In genomic region chr1:193402977-193403376, GRCh38 we compare ENCODE assay signal across 19 cellular contexts.
DNase-seq lines count a peak whose midpoint lies in the region; ATAC-seq and TF ChIP-seq lines count a peak whose summit lies in the region.
"Had no signal": no experiment of that assay in that cellular context is flagged by ENCODE, and none has a peak within 500 bp of the region (broad histone marks: within the 10 kb centered on the region; RNA-seq: fewer than 3 reads in every experiment).

No MANE protein-coding gene starts in this region.

- DNase-seq in Calu3 (no peak), body of pancreas (no peak), right lobe of liver (no peak), renal cortical epithelial cell (ENCODE audit: low read depth) (peak; percentile 82), lower leg skin (ENCODE audit: low spot score in 2 of 2) (no peak), EL (no peak)
- DNase-seq: CD4-positive, alpha-beta T cell; DMS 273 treated with DMSO at 0.1 percent for 48 hours; DND-41; KBM-7; NCI-H1105 treated with DMSO at 0.1 percent for 48 hours; NCI-H2029; NCI-H446; NCI-H524 treated with DMSO at 0.1 percent for 48 hours; NCI-H774; PC-3; SK-N-SH had no signal

- H3K27me3 Mint-ChIP-seq in Calu3 (ENCODE audit: unreplicated experiment) = no peaks in the 10 kb centered on the region
- H3K27me3 Mint-ChIP-seq: CD4-positive, alpha-beta T cell had no signal

- ATAC-seq in body of pancreas (peak; percentile 31), right lobe of liver (peak; percentile 65 to 84 (median 68))
- ATAC-seq in activated CD4-positive, CD25-positive, alpha-beta regulatory T cell treated with anti-CD3 and anti-CD28 coated beads, Interleukin-2, amount 50 U/mL, for 24 hours = no peak
- ATAC-seq: PC-3 had no signal

- BruUV-seq in Calu3 (replicated peaks; lab: Mats Ljungman, UMichigan) = no TSS peak

- no peaks in the 10 kb centered on the region for H3K27me3 ChIP-seq in body of pancreas
- no peaks in the 10 kb centered on the region for H3K27me3 ChIP-seq in right lobe of liver
- H3K27me3 ChIP-seq: BLaER1 treated with 17β-estradiol and CSF1 and Interleukin-3, amounts not matched to agents 10 nM and 100 nM had no signal

- no peaks in the 10 kb centered on the region for H3K36me3 Mint-ChIP-seq in Calu3 (ENCODE audit: insufficient read depth, unreplicated experiment)

- peaks cover 4% of the 10 kb centered on the region for H3K9me3 Mint-ChIP-seq in Calu3 (ENCODE audit: low read depth, unreplicated experiment)
- H3K9me3 Mint-ChIP-seq: CD4-positive, alpha-beta T cell had no signal

- peak overlapping the region; percentile 48 for H3K27ac Mint-ChIP-seq in Calu3 (ENCODE audit: unreplicated experiment)
- H3K27ac Mint-ChIP-seq: CD4-positive, alpha-beta T cell had no signal

- CTCF ChIA-PET in Calu3 (lab: Charles Lee) = interaction anchor here (1.1 kb wide), 1 partner anchor 9 kb away, joined by 3 read pairs; no protein-coding TSS in a partner anchor

- TF ChIP-seq POLR2A in body of pancreas (IDR thresholded peaks at IDR 0.05) = no peak
- no peak for TF ChIP-seq POLR2A in right lobe of liver (IDR thresholded peaks at IDR 0.05)
- TF ChIP-seq POLR2A in lower leg skin (IDR thresholded peaks at IDR 0.05) = no peak

- H3K4me3 ChIP-seq in body of pancreas (no peak overlapping the region), right lobe of liver (no peak overlapping the region), lower leg skin (ENCODE audit: low read depth, poor library complexity, severe bottlenecking) (no peak overlapping the region)
- H3K4me3 ChIP-seq: BLaER1 treated with 17β-estradiol and CSF1 and Interleukin-3, amounts not matched to agents 10 nM and 100 nM had no signal

- H3K4me1 ChIP-seq in body of pancreas = peaks cover 34% of the 10 kb centered on the region
- peaks cover 0 to 12% (median 6%) of the 10 kb centered on the region in 4 donors for H3K4me1 ChIP-seq in right lobe of liver
- H3K4me1 ChIP-seq: BLaER1 treated with 17β-estradiol and CSF1 and Interleukin-3, amounts not matched to agents 10 nM and 100 nM had no signal

- WGBS in body of pancreas, 2 donors = 16 to 18% methylated on average over 2 of the region's 2 CpGs
- 17% methylated on average over 2 of the region's 2 CpGs for WGBS in right lobe of liver (ENCODE audit: insufficient coverage, low coverage, low lambda C conversion rate, missing lambda C conversion rate)
- 94 to 95% methylated on average over 2 of the region's 2 CpGs for WGBS in lower leg skin, 2 donors

- peaks cover 38% of the 10 kb centered on the region for H3K4me1 Mint-ChIP-seq in Calu3 (ENCODE audit: low read depth, unreplicated experiment)

- no peak for TF ChIP-seq CTCF in Calu3 (IDR thresholded peaks at IDR 0.05; ENCODE audit: unreplicated experiment)
- TF ChIP-seq CTCF in body of pancreas (IDR thresholded peaks at IDR 0.05) = no peak
- no peak for TF ChIP-seq CTCF in right lobe of liver (IDR thresholded peaks at IDR 0.05)
- TF ChIP-seq CTCF in lower leg skin (IDR thresholded peaks at IDR 0.05) = no peak

- H3K27ac ChIP-seq in body of pancreas = peak overlapping the region in 2 of 4 donors; percentile 48 to 51
- no peak overlapping the region for H3K27ac ChIP-seq in right lobe of liver
- H3K27ac ChIP-seq: BLaER1 treated with 17β-estradiol and CSF1 and Interleukin-3, amounts not matched to agents 10 nM and 100 nM had no signal

- no peaks in the 10 kb centered on the region for H3K9me3 ChIP-seq in body of pancreas
- no peaks in the 10 kb centered on the region for H3K9me3 ChIP-seq in right lobe of liver
- H3K9me3 ChIP-seq: BLaER1 treated with 17β-estradiol and CSF1 and Interleukin-3, amounts not matched to agents 10 nM and 100 nM; SK-N-SH had no signal

- intact Hi-C loops in Calu3 (cut with micrococcal nuclease; ENCODE audit: unreplicated experiment) = loop anchor here (2.0 to 10.0 kb wide), 4 partner anchors 46 to 382 kb away; no protein-coding TSS in a partner anchor
- intact Hi-C loops in body of pancreas (cut with DNase I) = no loop called here
- intact Hi-C loops in right lobe of liver (cut with DNase I) = no loop called here
- intact Hi-C loops in lower leg skin (cut with DNase I; ENCODE audit: low total_unique reads) = no loop called here

- H3K36me3 ChIP-seq in body of pancreas (replicated peaks in 1 of 2; ENCODE audit: insufficient read depth in 1 of 2, low read depth in 2 of 2) (no peaks in the 10 kb centered on the region), right lobe of liver (no peaks in the 10 kb centered on the region)
- H3K36me3 ChIP-seq: BLaER1 treated with 17β-estradiol and CSF1 and Interleukin-3, amounts not matched to agents 10 nM and 100 nM had no signal

- peak overlapping the region; percentile 10 for H3K4me3 Mint-ChIP-seq in Calu3 (ENCODE audit: low read depth, unreplicated experiment)
- H3K4me3 Mint-ChIP-seq: CD4-positive, alpha-beta T cell had no signal

Comparison
In these comparisons a context has a peak if more than half of its experiments do, and no peak if none do; other contexts are left out.
1. ATAC-seq: peak in body of pancreas (single experiment) and right lobe of liver (4 of 4); none in activated CD4-positive, CD25-positive, alpha-beta regulatory T cell treated with anti-CD3 and anti-CD28 coated beads, Interleukin-2, amount 50 U/mL, for 24 hours (0 of 2).